Comparison of ENCODE assay signal across 25 cellular contexts in genomic region chr2:161761160-161761559, GRCh38.
"Had no signal": no experiment of that assay in that cellular context is flagged by ENCODE, and none has a peak within 500 bp of the region (broad histone marks: within the 10 kb centered on the region; RNA-seq: fewer than 3 reads in every experiment).

No MANE protein-coding gene starts in this region.

- H2AFZ ChIP-seq: parathyroid adenoma had no signal

- H3K4me3 ChIP-seq: adrenal gland, ascending aorta, cardiac muscle cell, gastroesophageal sphincter, spleen, tibial nerve had no signal

- H3K27me3 ChIP-seq: adrenal gland, ascending aorta, cardiac muscle cell, gastroesophageal sphincter, spleen, tibial nerve had no signal

- FAIRE-seq: endothelial cell of umbilical vein, kidney, TTC549 had no signal

- H3K4me1 ChIP-seq: adrenal gland, ascending aorta, gastroesophageal sphincter, parathyroid adenoma, spleen, tibial nerve had no signal

- DNase-seq: activated CD4-positive, alpha-beta memory T cell treated with anti-CD3 and anti-CD28 coated beads for 36 hours; activated CD4-positive, alpha-beta T cell treated with anti-CD3 and anti-CD28 coated beads, Interleukin-2, amount 10 ng/mL, durations not matched to agents 24 days and 14 days; activated CD4-positive, CD25-positive, alpha-beta regulatory T cell treated with anti-CD3 and anti-CD28 coated beads, Interleukin-2, amount 50 U/mL, for 72 hours; activated CD8-positive, alpha-beta memory T cell treated with anti-CD3 and anti-CD28 coated beads, Interleukin-2, amount 50 U/mL, for 4 hours; activated effector memory CD4-positive, alpha-beta T cell treated with anti-CD3 and anti-CD28 coated beads, Interleukin-2, amount 50 U/mL, for 16 hours; activated naive CD4-positive, alpha-beta T cell treated with anti-CD3 and anti-CD28 coated beads for 36 hours; activated naive CD8-positive, alpha-beta T cell treated with anti-CD3 and anti-CD28 coated beads for 36 hours; activated T-cell treated with anti-CD3 and anti-CD28 coated beads, Interleukin-2, amount 50 U/mL, for 1 hour; adrenal gland; cortex of kidney; hippocampal formation; kidney; naive thymus-derived CD4-positive, alpha-beta T cell; occipital lobe; right cardiac atrium; spleen; stimulated activated naive CD4-positive, alpha-beta T cell treated with Interleukin-2 at 50 U/mL for 16 hours; T-helper 9 cell had no signal

- H3K9ac ChIP-seq: parathyroid adenoma had no signal

- H3K27ac ChIP-seq: adrenal gland, ascending aorta, cardiac muscle cell, gastroesophageal sphincter, parathyroid adenoma, spleen, tibial nerve had no signal

- H3K9me3 ChIP-seq: adrenal gland, ascending aorta, gastroesophageal sphincter, spleen, tibial nerve had no signal

- H3K36me3 ChIP-seq: adrenal gland, ascending aorta, cardiac muscle cell, gastroesophageal sphincter, spleen, tibial nerve had no signal
